In the genomic region with DNA sequence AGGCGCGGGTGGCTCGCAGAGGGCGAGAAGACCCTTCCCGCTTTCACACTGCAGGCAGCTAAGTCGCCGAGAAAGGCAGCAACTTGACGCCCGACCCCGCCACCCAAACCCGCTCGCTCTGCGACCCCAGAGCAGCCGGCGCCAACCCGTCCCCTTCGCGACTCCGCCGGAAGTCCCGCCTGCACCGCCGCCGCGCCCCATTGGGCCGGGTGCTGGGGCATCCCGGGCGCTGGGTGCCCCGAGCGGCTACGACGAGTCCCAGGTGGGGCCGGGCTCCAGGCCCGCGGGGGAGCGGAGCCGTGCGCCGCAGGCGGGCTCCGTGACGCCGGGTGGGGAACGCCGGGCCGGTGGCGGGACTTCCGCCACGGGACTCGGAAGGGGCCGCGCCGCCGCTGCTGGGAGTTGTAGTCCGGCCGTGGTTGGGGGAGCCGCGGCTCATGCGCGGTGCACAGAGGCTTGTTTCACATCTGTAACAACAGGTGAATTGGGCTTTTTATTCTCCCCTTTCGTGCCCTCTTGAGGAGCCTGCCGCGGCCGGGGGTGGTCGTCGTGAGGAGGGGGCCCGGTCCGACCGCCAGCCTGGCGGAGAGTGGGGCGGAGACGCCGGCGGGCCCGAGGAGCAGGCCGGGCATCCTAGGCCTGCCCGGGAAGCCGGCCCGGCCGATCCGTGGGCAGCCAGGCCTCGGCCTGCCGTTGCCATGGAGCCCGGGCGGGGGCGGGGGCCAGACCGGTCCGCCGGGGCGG, we compare ENCODE assay signal across 8 cellular contexts. TPM values are rescaled to one million over a fixed set of nuclear protein-coding genes. Genes with fewer than 3 reads are reported as not detected.
DNase-seq lines count a peak whose midpoint lies in the region; ATAC-seq and TF ChIP-seq lines count a peak whose summit lies in the region.

A gene with protein sequence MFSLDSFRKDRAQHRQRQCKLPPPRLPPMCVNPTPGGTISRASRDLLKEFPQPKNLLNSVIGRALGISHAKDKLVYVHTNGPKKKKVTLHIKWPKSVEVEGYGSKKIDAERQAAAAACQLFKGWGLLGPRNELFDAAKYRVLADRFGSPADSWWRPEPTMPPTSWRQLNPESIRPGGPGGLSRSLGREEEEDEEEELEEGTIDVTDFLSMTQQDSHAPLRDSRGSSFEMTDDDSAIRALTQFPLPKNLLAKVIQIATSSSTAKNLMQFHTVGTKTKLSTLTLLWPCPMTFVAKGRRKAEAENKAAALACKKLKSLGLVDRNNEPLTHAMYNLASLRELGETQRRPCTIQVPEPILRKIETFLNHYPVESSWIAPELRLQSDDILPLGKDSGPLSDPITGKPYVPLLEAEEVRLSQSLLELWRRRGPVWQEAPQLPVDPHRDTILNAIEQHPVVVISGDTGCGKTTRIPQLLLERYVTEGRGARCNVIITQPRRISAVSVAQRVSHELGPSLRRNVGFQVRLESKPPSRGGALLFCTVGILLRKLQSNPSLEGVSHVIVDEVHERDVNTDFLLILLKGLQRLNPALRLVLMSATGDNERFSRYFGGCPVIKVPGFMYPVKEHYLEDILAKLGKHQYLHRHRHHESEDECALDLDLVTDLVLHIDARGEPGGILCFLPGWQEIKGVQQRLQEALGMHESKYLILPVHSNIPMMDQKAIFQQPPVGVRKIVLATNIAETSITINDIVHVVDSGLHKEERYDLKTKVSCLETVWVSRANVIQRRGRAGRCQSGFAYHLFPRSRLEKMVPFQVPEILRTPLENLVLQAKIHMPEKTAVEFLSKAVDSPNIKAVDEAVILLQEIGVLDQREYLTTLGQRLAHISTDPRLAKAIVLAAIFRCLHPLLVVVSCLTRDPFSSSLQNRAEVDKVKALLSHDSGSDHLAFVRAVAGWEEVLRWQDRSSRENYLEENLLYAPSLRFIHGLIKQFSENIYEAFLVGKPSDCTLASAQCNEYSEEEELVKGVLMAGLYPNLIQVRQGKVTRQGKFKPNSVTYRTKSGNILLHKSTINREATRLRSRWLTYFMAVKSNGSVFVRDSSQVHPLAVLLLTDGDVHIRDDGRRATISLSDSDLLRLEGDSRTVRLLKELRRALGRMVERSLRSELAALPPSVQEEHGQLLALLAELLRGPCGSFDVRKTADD (plus strand): TSS at position 405 of the 744 bp plus-strand sequence. CDS start 7,546 bp downstream, outside the sequence.

- H3K4me3 ChIP-seq in mesenchymal stem cell (ENCODE audit: insufficient read depth in 1 of 2, low read depth in 1 of 2, low read length in 2 of 2) = peak within 1 kb of the TSS; percentile 89 to 99

- H3K36me3 Mint-ChIP-seq in CD14-positive monocyte = peaks cover 9 to 17% of the 10 kb centered on the region in 2 donors
- peaks cover 12% of the 10 kb centered on the region for H3K36me3 Mint-ChIP-seq in effector memory CD8-positive, alpha-beta T cell (ENCODE audit: insufficient read depth)

- peak within 1 kb of the TSS; percentile 77 to 93 (median 87) for H3K27ac Mint-ChIP-seq in CD14-positive monocyte
- peak within 1 kb of the TSS; percentile 92 to 96 for H3K27ac Mint-ChIP-seq in effector memory CD8-positive, alpha-beta T cell

- H3K4me3 Mint-ChIP-seq in CD14-positive monocyte = peak within 1 kb of the TSS; percentile 88 to 94
- H3K4me3 Mint-ChIP-seq in effector memory CD8-positive, alpha-beta T cell = peak within 1 kb of the TSS; percentile 92

- H2AK5ac ChIP-seq in mesenchymal stem cell (ENCODE audit: low read length, severe bottlenecking) = no peak within 1 kb of the TSS

- peak within 1 kb of the TSS in 1 of 2 experiments; percentile 94 for H3K23ac ChIP-seq in mesenchymal stem cell (ENCODE audit: low read length in 2 of 2)

- peaks cover 3% of the 10 kb centered on the region for H3K4me1 ChIP-seq in mesenchymal stem cell (ENCODE audit: control insufficient read depth, insufficient read depth, low read depth, low read length)

- peak within 1 kb of the TSS; percentile 98 for H2AFZ ChIP-seq in mesenchymal stem cell (ENCODE audit: low read depth, low read length)

- under 1% methylated on average over 68 of the region's 90 CpGs for WGBS in mesenchymal stem cell

- peaks cover 5% of the 10 kb centered on the region for H3K79me1 ChIP-seq in mesenchymal stem cell (replicated peaks; ENCODE audit: low read length, poor library complexity, severe bottlenecking)

- peak within 1 kb of the TSS; percentile 98 for H4K8ac ChIP-seq in mesenchymal stem cell (ENCODE audit: low read length)

- TF ChIP-seq CTCF in CD14-positive monocyte (IDR thresholded peaks at IDR 0.05) = no peak

- DNase-seq in CD14-positive monocyte (ENCODE audit: low spot score) (peak; percentile 66), GM19240 (ENCODE audit: insufficient read length, low spot score) (peak; percentile 88), NOMO-1 (lab: John Stamatoyannopoulos, UW; ENCODE audit: unreplicated experiment in 2 of 2) (peak; percentile 62 to 74), mesenchymal stem cell (peak; percentile 90)
- peak; percentile 73 to 80 (median 78) for DNase-seq in activated CD8-positive, alpha-beta memory T cell treated with anti-CD3 and anti-CD28 coated beads for 48 hours (ENCODE audit: low read depth in 2 of 3, low spot score in 2 of 3)
- DNase-seq in effector memory CD8-positive, alpha-beta T cell = peak; percentile 75 to 81 (median 79)
- peak; percentile 67 for DNase-seq in stimulated activated CD8-positive, alpha-beta memory T cell treated with anti-CD3 and anti-CD28 coated beads, Interleukin-12 subunit alpha, Interleukin-12 subunit beta, amount 100 ng/mL, for 24 hours (ENCODE audit: extremely low read depth)

- peak within 1 kb of the TSS; percentile 98 for H3K9ac ChIP-seq in mesenchymal stem cell (ENCODE audit: low read length)

- H3K9me3 Mint-ChIP-seq in CD14-positive monocyte = no peaks in the 10 kb centered on the region
- no peaks in the 10 kb centered on the region for H3K9me3 Mint-ChIP-seq in effector memory CD8-positive, alpha-beta T cell

- peak within 1 kb of the TSS in 1 of 2 experiments; percentile 63 for H2BK12ac ChIP-seq in mesenchymal stem cell (ENCODE audit: low read length in 2 of 2)

- intact Hi-C loops in CD14-positive monocyte (cut with micrococcal nuclease) = loop anchor here (5.0 kb wide), 2 partner anchors 281 to 291 kb away; partner anchors contain the start of gene ELP6 (in 1 of the 2)

- H3K4me2 ChIP-seq in mesenchymal stem cell (ENCODE audit: low read length, poor library complexity, severe bottlenecking) = peak within 1 kb of the TSS; percentile 81

- peak within 1 kb of the TSS; percentile 79 to 96 for H3K4ac ChIP-seq in mesenchymal stem cell (ENCODE audit: low read depth in 1 of 2, low read length in 2 of 2)

- peaks cover 7 to 13% of the 10 kb centered on the region in 2 experiments for H3K36me3 ChIP-seq in mesenchymal stem cell (ENCODE audit: control insufficient read depth in 1 of 2, insufficient read depth in 2 of 2, low read depth in 1 of 2, low read length in 2 of 2)

- H3K27ac ChIP-seq in mesenchymal stem cell (ENCODE audit: low read length, poor library complexity, severe bottlenecking) = peak within 1 kb of the TSS; percentile 98

- H2BK15ac ChIP-seq in mesenchymal stem cell (ENCODE audit: low read depth, poor library complexity, severe bottlenecking) = peak within 1 kb of the TSS; percentile 96

- no peaks in the 10 kb centered on the region for H3K27me3 ChIP-seq in mesenchymal stem cell (ENCODE audit: control insufficient read depth in 1 of 2, insufficient read depth in 1 of 2, low read length in 2 of 2)

- H2BK5ac ChIP-seq in mesenchymal stem cell (ENCODE audit: low read depth, low read length, poor library complexity, severe bottlenecking) = peak within 1 kb of the TSS; percentile 99

- peak within 1 kb of the TSS in 1 of 2 experiments; percentile 98 for H3K14ac ChIP-seq in mesenchymal stem cell (ENCODE audit: low read length in 2 of 2)

- ATAC-seq in HG03442 (IDR thresholded peaks at IDR 0.05; ENCODE audit: unreplicated experiment) = peak; percentile 81
- peak; percentile 90 for ATAC-seq in effector memory CD8-positive, alpha-beta T cell (replicated peaks)

- H4K91ac ChIP-seq in mesenchymal stem cell (ENCODE audit: low read length) = peak within 1 kb of the TSS; percentile 87

- peak within 1 kb of the TSS; percentile 97 for H2BK120ac ChIP-seq in mesenchymal stem cell (ENCODE audit: low read depth, low read length)

- H3K27me3 Mint-ChIP-seq in CD14-positive monocyte (ENCODE audit: low read depth in 3 of 3) = peaks cover 0 to 4% (median 1%) of the 10 kb centered on the region in 3 donors
- no peaks in the 10 kb centered on the region for H3K27me3 Mint-ChIP-seq in effector memory CD8-positive, alpha-beta T cell

- peak within 1 kb of the TSS; percentile 91 to 97 for H3K18ac ChIP-seq in mesenchymal stem cell (ENCODE audit: low read depth in 1 of 2, low read length in 2 of 2)

- peaks cover 21% of the 10 kb centered on the region for H3K4me1 Mint-ChIP-seq in CD14-positive monocyte
- H3K4me1 Mint-ChIP-seq in effector memory CD8-positive, alpha-beta T cell (ENCODE audit: low read depth in 2 of 2) = peaks cover 11 to 12% of the 10 kb centered on the region in 2 donors

- no peaks in the 10 kb centered on the region for H3K9me3 ChIP-seq in mesenchymal stem cell (ENCODE audit: control insufficient read depth, low read length)

RNA-seq across cellular contexts. Expression of the gene that starts here (rescaled TPM):
- polyA plus RNA-seq in CD14-positive monocyte = 10 to 100 TPM; 19.4 to 20.1 TPM
- polyA plus RNA-seq in mesenchymal stem cell (2013, experiment 1 of 2) = 27.7 TPM
- polyA plus RNA-seq in mesenchymal stem cell (2013, experiment 2 of 2) = 27.9 TPM

Comparison
In these comparisons a context has a peak if more than half of its experiments do, and no peak if none do; other contexts are left out.
1. Peak in every context shown above with its lines: DNase-seq, ATAC-seq, H3K4me3 ChIP-seq and H3K27ac ChIP-seq.